Comparison of ENCODE assay signal across 23 cellular contexts in the genomic region with DNA sequence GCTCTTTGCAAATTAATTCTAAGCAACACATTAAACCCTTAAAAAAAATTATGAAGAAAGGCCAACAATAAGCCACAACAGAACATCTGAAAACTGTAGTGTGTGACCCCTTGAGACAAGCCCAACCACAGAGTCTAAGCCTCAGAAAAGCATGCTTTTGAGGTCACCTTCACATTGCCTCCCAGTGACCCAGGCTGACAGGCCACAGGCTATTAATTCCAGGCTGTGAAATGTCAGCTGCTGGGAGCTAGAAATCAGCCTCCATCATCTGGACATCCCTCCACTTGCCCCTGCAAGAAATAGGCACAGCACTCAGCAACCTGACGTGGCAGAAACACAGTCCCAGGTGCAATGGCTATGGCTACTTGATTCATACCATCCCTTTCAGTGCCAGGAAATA.
DNase-seq lines count a peak whose midpoint lies in the region; ATAC-seq and TF ChIP-seq lines count a peak whose summit lies in the region.
"Had no signal": no experiment of that assay in that cellular context is flagged by ENCODE, and none has a peak within 500 bp of the region (broad histone marks: within the 10 kb centered on the region; RNA-seq: fewer than 3 reads in every experiment).

No MANE protein-coding gene starts in this region.

- no peak for ATAC-seq in GM18861 (IDR thresholded peaks at IDR 0.05; ENCODE audit: unreplicated experiment)
- ATAC-seq: stimulated activated memory B cell treated with anti-CD40 and anti-IgM and Interleukin-4, amounts not matched to agents 10 μg/mL and 1 μg/mL and 100 μg/mL, for 72 hours had no signal

- H3K9me3 Mint-ChIP-seq in activated CD4-positive, alpha-beta T cell treated with anti-CD3 and anti-CD28 coated beads, Interleukin-2, amount 10 ng/mL, durations not matched to agents 24 days and 14 days = no peaks in the 10 kb centered on the region
- H3K9me3 Mint-ChIP-seq: stimulated activated memory B cell treated with anti-CD40 and anti-IgM and Interleukin-4, amounts not matched to agents 10 μg/mL and 1 μg/mL and 100 μg/mL, for 72 hours had no signal

- no peaks in the 10 kb centered on the region for H3K27me3 Mint-ChIP-seq in activated CD4-positive, alpha-beta T cell treated with anti-CD3 and anti-CD28 coated beads, Interleukin-2, amount 10 ng/mL, durations not matched to agents 24 days and 14 days
- H3K27me3 Mint-ChIP-seq: stimulated activated memory B cell treated with anti-CD40 and anti-IgM and Interleukin-4, amounts not matched to agents 10 μg/mL and 1 μg/mL and 100 μg/mL, for 72 hours had no signal

- peaks cover 4% of the 10 kb centered on the region for H3K36me3 Mint-ChIP-seq in activated CD4-positive, alpha-beta T cell treated with anti-CD3 and anti-CD28 coated beads, Interleukin-2, amount 10 ng/mL, durations not matched to agents 24 days and 14 days (ENCODE audit: low read depth)
- H3K36me3 Mint-ChIP-seq: stimulated activated memory B cell treated with anti-CD40 and anti-IgM and Interleukin-4, amounts not matched to agents 10 μg/mL and 1 μg/mL and 100 μg/mL, for 72 hours had no signal

- no peak for TF ChIP-seq CTCF in thyroid gland (IDR thresholded peaks at IDR 0.05)

- no peak overlapping the region for H3K4me3 Mint-ChIP-seq in activated CD4-positive, alpha-beta T cell treated with anti-CD3 and anti-CD28 coated beads, Interleukin-2, amount 10 ng/mL, durations not matched to agents 24 days and 14 days
- H3K4me3 Mint-ChIP-seq: stimulated activated memory B cell treated with anti-CD40 and anti-IgM and Interleukin-4, amounts not matched to agents 10 μg/mL and 1 μg/mL and 100 μg/mL, for 72 hours had no signal

- 90 to 93% methylated on average over 1 of the region's 1 CpG for WGBS in thyroid gland, 2 donors

- TF ChIP-seq POLR2A in thyroid gland (IDR thresholded peaks at IDR 0.05) = no peak

- H3K9me3 ChIP-seq in SJCRH30 (replicated peaks) (no peaks in the 10 kb centered on the region), thyroid gland (no peaks in the 10 kb centered on the region)
- H3K9me3 ChIP-seq: SJSA1, tibial artery had no signal

- H3K4me3 ChIP-seq in SJCRH30 = no peak overlapping the region
- no peak overlapping the region for H3K4me3 ChIP-seq in thyroid gland (replicated peaks in 1 of 3)
- H3K4me3 ChIP-seq: SJSA1, tibial artery had no signal

- H3K36me3 ChIP-seq in SJCRH30 = no peaks in the 10 kb centered on the region
- no peaks in the 10 kb centered on the region for H3K36me3 ChIP-seq in thyroid gland
- H3K36me3 ChIP-seq: SJSA1, tibial artery had no signal

- H3K4me1 ChIP-seq in SJCRH30 (peaks cover 23% of the 10 kb centered on the region), thyroid gland (peaks cover 59 to 61% of the 10 kb centered on the region in 2 donors)

- H3K4me1 Mint-ChIP-seq in activated CD4-positive, alpha-beta T cell treated with anti-CD3 and anti-CD28 coated beads, Interleukin-2, amount 10 ng/mL, durations not matched to agents 24 days and 14 days = peaks cover 10% of the 10 kb centered on the region

- no peak overlapping the region for H3K27ac Mint-ChIP-seq in activated CD4-positive, alpha-beta T cell treated with anti-CD3 and anti-CD28 coated beads, Interleukin-2, amount 10 ng/mL, durations not matched to agents 24 days and 14 days
- H3K27ac Mint-ChIP-seq: stimulated activated memory B cell treated with anti-CD40 and anti-IgM and Interleukin-4, amounts not matched to agents 10 μg/mL and 1 μg/mL and 100 μg/mL, for 72 hours had no signal

- intact Hi-C loops in activated CD4-positive, alpha-beta T cell treated with anti-CD3 and anti-CD28 coated beads, Interleukin-2, amount 10 ng/mL, durations not matched to agents 24 days and 14 days (cut with micrococcal nuclease) = no loop called here
- intact Hi-C loops in thyroid gland (cut with DNase I) = no loop called here

- H3K27me3 ChIP-seq in SJCRH30 (no peaks in the 10 kb centered on the region), thyroid gland (no peaks in the 10 kb centered on the region)
- H3K27me3 ChIP-seq: SJSA1, tibial artery had no signal

- DNase-seq in activated CD4-positive, alpha-beta T cell treated with anti-CD3 and anti-CD28 coated beads, Interleukin-2, amount 10 ng/mL, durations not matched to agents 24 days and 14 days = peak; percentile 41
- no peak for DNase-seq in activated CD4-positive, alpha-beta T cell treated with anti-CD3 and anti-CD28 coated beads for 48 hours
- DNase-seq in SJCRH30 = peak; percentile 16 to 26
- DNase-seq in islet precursor cell = peak; percentile 56
- DNase-seq in thyroid gland = no peak
- no peak for DNase-seq in AML-193 (lab: John Stamatoyannopoulos, UW)
- DNase-seq in activated gamma-delta T cell treated with Interleukin-2 at 50 U/mL for 16 hours = no peak
- DNase-seq: activated CD4-positive, alpha-beta T cell treated with anti-CD3 and anti-CD28 coated beads for 1 hour; activated effector memory CD4-positive, alpha-beta T cell treated with anti-CD3 and anti-CD28 coated beads, Interleukin-2, amount 50 U/mL, for 16 hours; amniotic stem cell; cerebellar nuclear complex; DMS53; foreskin melanocyte; NCI-H2107; NCI-H524 treated with DMSO at 0.1 percent for 48 hours; posterior cingulate gyrus; T-helper 9 cell; tibial artery had no signal

- H3K27ac ChIP-seq in SJCRH30 (peak overlapping the region; percentile 35; the same call in 1 of the 2 replicates), thyroid gland (peak overlapping the region in 2 of 3 donors; percentile 27 to 33)
- H3K27ac ChIP-seq: 22Rv1, C4-2B, SJSA1, tibial artery had no signal

Comparison
In these comparisons a context has a peak if more than half of its experiments do, and no peak if none do; other contexts are left out.
1. DNase-seq: peak in activated CD4-positive, alpha-beta T cell treated with anti-CD3 and anti-CD28 coated beads, Interleukin-2, amount 10 ng/mL, durations not matched to agents 24 days and 14 days (single experiment), SJCRH30 (2 of 2) and islet precursor cell (single experiment); none in activated CD4-positive, alpha-beta T cell treated with anti-CD3 and anti-CD28 coated beads for 48 hours (single experiment), thyroid gland (0 of 2), AML-193 (0 of 2) and activated gamma-delta T cell treated with Interleukin-2 at 50 U/mL for 16 hours (single experiment).